23 cellular contexts compared by ENCODE assay signal in genomic region chr14:66514206-66514605, GRCh38. TPM values are rescaled to one million over a fixed set of nuclear protein-coding genes. Genes with fewer than 3 reads are reported as not detected.
A peak's percentile ranks its signal among the peaks of the same experiment; 100 is the strongest.
DNase-seq lines count a peak whose midpoint lies in the region; ATAC-seq and TF ChIP-seq lines count a peak whose summit lies in the region.
"Had no signal": no experiment of that assay in that cellular context is flagged by ENCODE, and none has a peak within 500 bp of the region (broad histone marks: within the 10 kb centered on the region; RNA-seq: fewer than 3 reads in every experiment).

No MANE protein-coding gene starts in this region.

- H3K4me3 ChIP-seq in breast epithelium (no peak overlapping the region), upper lobe of right lung (no peak overlapping the region)
- H3K4me3 ChIP-seq: BLaER1 treated with 17β-estradiol and CSF1 and Interleukin-3, amounts not matched to agents 10 nM and 100 nM; uterus had no signal

- no peaks in the 10 kb centered on the region for H3K36me3 ChIP-seq in breast epithelium
- H3K36me3 ChIP-seq in upper lobe of right lung = no peaks in the 10 kb centered on the region
- H3K36me3 ChIP-seq: BLaER1 treated with 17β-estradiol and CSF1 and Interleukin-3, amounts not matched to agents 10 nM and 100 nM; uterus had no signal

- POLR2A ChIA-PET in MCF 10A (lab: Yijun Ruan, JAX) = interaction anchor here (0.7 to 1.4 kb wide), 5 partner anchors 9 to 845 kb away, joined by 3 to 7 read pairs (median 4); partner anchors contain the start of gene ATP6V1D

- TF ChIP-seq POLR2A in breast epithelium (IDR thresholded peaks at IDR 0.05) = no peak

- no peaks in the 10 kb centered on the region for H3K9me3 Mint-ChIP-seq in MCF 10A (ENCODE audit: unreplicated experiment)
- H3K9me3 Mint-ChIP-seq: activated CD4-positive, alpha-beta memory T cell treated with anti-CD3 and anti-CD28 coated beads, Interleukin-2, amount 10 ng/mL, durations not matched to agents 7 days and 5 days; activated naive CD4-positive, alpha-beta T cell treated with anti-CD3 and anti-CD28 coated beads, Interleukin-2, amount 10 ng/mL, durations not matched to agents 7 days and 5 days had no signal

- TF ChIP-seq CTCF in MCF 10A (IDR thresholded peaks at IDR 0.05; ENCODE audit: unreplicated experiment) = no peak
- TF ChIP-seq CTCF in breast epithelium (IDR thresholded peaks at IDR 0.05) = no peak
- no peak for TF ChIP-seq CTCF in upper lobe of right lung (IDR thresholded peaks at IDR 0.05)

- H3K27ac ChIP-seq in breast epithelium = no peak overlapping the region
- H3K27ac ChIP-seq in upper lobe of right lung = no peak overlapping the region
- H3K27ac ChIP-seq: BLaER1 treated with 17β-estradiol and CSF1 and Interleukin-3, amounts not matched to agents 10 nM and 100 nM; foreskin keratinocyte; uterus had no signal

- peak overlapping the region; percentile 21 for H3K27ac Mint-ChIP-seq in MCF 10A (ENCODE audit: low read depth, unreplicated experiment)
- H3K27ac Mint-ChIP-seq: activated CD4-positive, alpha-beta memory T cell treated with anti-CD3 and anti-CD28 coated beads, Interleukin-2, amount 10 ng/mL, durations not matched to agents 7 days and 5 days; activated naive CD4-positive, alpha-beta T cell treated with anti-CD3 and anti-CD28 coated beads, Interleukin-2, amount 10 ng/mL, durations not matched to agents 7 days and 5 days; endodermal cell had no signal

- DNase-seq in MCF 10A (ENCODE audit: unreplicated experiment) = peak; percentile 70
- DNase-seq in breast epithelium (ENCODE audit: low spot score in 2 of 2) = no peak
- peak; percentile 95 for DNase-seq in SIG-M5 treated with dmso at 0.1 percent for 504 hours (lab: John Stamatoyannopoulos, UW; ENCODE audit: unreplicated experiment)
- peak; percentile 59 for DNase-seq in fibroblast of gingiva (ENCODE audit: low read depth)
- DNase-seq in upper lobe of right lung = no peak
- no peak for DNase-seq in NCI-H1048 (lab: John Stamatoyannopoulos, UW)
- DNase-seq: activated CD4-positive, alpha-beta memory T cell treated with anti-CD3 and anti-CD28 coated beads, Interleukin-2, amount 10 ng/mL, durations not matched to agents 7 days and 5 days; activated CD4-positive, CD25-positive, alpha-beta regulatory T cell; activated naive CD4-positive, alpha-beta T cell treated with anti-CD3 and anti-CD28 coated beads, Interleukin-2, amount 10 ng/mL, durations not matched to agents 7 days and 5 days; endodermal cell; foreskin keratinocyte; H7; NCI-H2081 treated with DMSO at 0.1 percent for 48 hours; NCI-H524; uterus had no signal

- CTCF ChIA-PET in MCF 10A (lab: Yijun Ruan, JAX) = interaction anchor here (1.0 to 1.2 kb wide), 2 partner anchors 18 to 111 kb away, joined by 3 to 4 read pairs; no protein-coding TSS in a partner anchor

- no TSS peak for BruUV-seq in MCF 10A (replicated peaks; lab: Mats Ljungman, UMichigan)

- H3K4me1 ChIP-seq in breast epithelium (peaks cover 0 to 7% of the 10 kb centered on the region in 2 donors), upper lobe of right lung (peaks cover 20% of the 10 kb centered on the region)
- H3K4me1 ChIP-seq: uterus had no signal

- no peaks in the 10 kb centered on the region for H3K27me3 ChIP-seq in breast epithelium
- no peaks in the 10 kb centered on the region for H3K27me3 ChIP-seq in upper lobe of right lung
- H3K27me3 ChIP-seq: foreskin keratinocyte, uterus had no signal

- peak; percentile 78 for ATAC-seq in upper lobe of right lung
- no peak for ATAC-seq in HG02642 (IDR thresholded peaks at IDR 0.05; ENCODE audit: poor library complexity, unreplicated experiment)
- no peak for ATAC-seq in GM18520 (IDR thresholded peaks at IDR 0.05; ENCODE audit: unreplicated experiment)
- ATAC-seq: foreskin keratinocyte had no signal

- no peak overlapping the region for H3K4me3 Mint-ChIP-seq in MCF 10A (ENCODE audit: unreplicated experiment)
- H3K4me3 Mint-ChIP-seq: activated CD4-positive, alpha-beta memory T cell treated with anti-CD3 and anti-CD28 coated beads, Interleukin-2, amount 10 ng/mL, durations not matched to agents 7 days and 5 days; activated naive CD4-positive, alpha-beta T cell treated with anti-CD3 and anti-CD28 coated beads, Interleukin-2, amount 10 ng/mL, durations not matched to agents 7 days and 5 days; endodermal cell had no signal

- H3K27me3 Mint-ChIP-seq in MCF 10A (ENCODE audit: insufficient read depth, unreplicated experiment) = no peaks in the 10 kb centered on the region

- peaks cover 30% of the 10 kb centered on the region for H3K4me1 Mint-ChIP-seq in MCF 10A (ENCODE audit: insufficient read depth, unreplicated experiment)

- H3K9me3 ChIP-seq in breast epithelium = no peaks in the 10 kb centered on the region
- H3K9me3 ChIP-seq in upper lobe of right lung = no peaks in the 10 kb centered on the region
- H3K9me3 ChIP-seq: uterus had no signal

- H3K36me3 Mint-ChIP-seq in MCF 10A (ENCODE audit: insufficient read depth, unreplicated experiment) = no peaks in the 10 kb centered on the region

- intact Hi-C loops in MCF 10A (cut with micrococcal nuclease) (no loop called here), breast epithelium (cut with DNase I; ENCODE audit: low total_unique reads) (no loop called here), upper lobe of right lung (cut with DNase I) (no loop called here)

RNA-seq across cellular contexts. Expression of gene GPHN, which starts 6.3 kb away (rescaled TPM):
- 26.8 and 33.0 TPM in 2 replicates for total RNA-seq in MCF 10A (2022)
- 10 to 100 TPM; 20.9 to 39.0 (median 24.9) TPM for total RNA-seq in breast epithelium
- total RNA-seq in upper lobe of right lung = 28.5 TPM

RNA-seq across cellular contexts. Expression of gene CCDC196, which starts 28.0 kb away (rescaled TPM):
- total RNA-seq in MCF 10A (2022) (not detected in 2 replicates), breast epithelium (not detected), upper lobe of right lung (not detected)
- total RNA-seq: A172; activated CD4-positive, alpha-beta memory T cell treated with anti-CD3 and anti-CD28 coated beads, Interleukin-2, amount 10 ng/mL, durations not matched to agents 7 days and 5 days; endodermal cell; foreskin keratinocyte; H7; M059J; mononuclear cell; SK-MEL-5; subcutaneous adipose tissue; uterus had no signal

Comparison
In these comparisons a context has a peak if more than half of its experiments do, and no peak if none do; other contexts are left out.
1. DNase-seq: peak in MCF 10A (single experiment), SIG-M5 treated with dmso at 0.1 percent for 504 hours (single experiment) and fibroblast of gingiva (single experiment); none in breast epithelium (0 of 2), upper lobe of right lung (single experiment) and NCI-H1048 (single experiment).